Comparison of ENCODE assay signal across 1 cellular context in the genomic region with DNA sequence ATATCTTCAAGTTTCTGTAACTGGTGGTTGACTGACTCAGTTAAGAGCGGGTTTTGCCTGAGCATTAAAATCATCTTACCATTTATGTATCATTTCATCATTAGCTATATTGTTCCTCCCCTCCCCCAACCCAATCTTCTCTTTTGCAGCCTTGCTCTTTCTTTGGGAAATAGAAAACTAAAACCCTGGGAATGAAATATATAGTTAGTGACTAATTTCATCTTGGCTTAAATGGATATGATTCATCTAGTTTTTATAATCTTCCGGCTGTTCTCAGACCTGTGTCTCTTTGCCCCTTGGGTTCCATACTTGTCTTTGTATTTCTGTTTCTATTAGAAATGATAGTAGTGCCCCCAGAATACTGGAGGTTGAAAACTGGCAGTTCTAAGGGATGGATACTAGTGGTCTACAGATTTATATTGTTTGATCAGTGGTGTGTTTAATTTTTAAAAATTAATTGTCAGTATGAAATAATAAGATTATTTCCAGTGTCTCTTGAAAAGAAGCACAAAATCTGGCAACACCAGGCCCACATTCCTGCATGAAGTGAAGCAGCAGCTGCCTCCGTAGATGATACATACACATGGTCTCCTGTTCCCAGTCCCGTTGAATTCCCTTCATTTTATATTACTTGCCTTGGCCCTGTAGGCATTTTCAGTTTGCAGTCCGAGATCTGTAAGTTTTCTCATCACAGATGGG.
TF ChIP-seq lines count a peak whose summit lies in the region.

No MANE protein-coding gene starts in this region.

TF ChIP-seq in WTC11, 78 proteins besides CTCF, POLR2A, EP300 and RAD21 (continued from another document):
- TF ChIP-seq, protein P1, sequence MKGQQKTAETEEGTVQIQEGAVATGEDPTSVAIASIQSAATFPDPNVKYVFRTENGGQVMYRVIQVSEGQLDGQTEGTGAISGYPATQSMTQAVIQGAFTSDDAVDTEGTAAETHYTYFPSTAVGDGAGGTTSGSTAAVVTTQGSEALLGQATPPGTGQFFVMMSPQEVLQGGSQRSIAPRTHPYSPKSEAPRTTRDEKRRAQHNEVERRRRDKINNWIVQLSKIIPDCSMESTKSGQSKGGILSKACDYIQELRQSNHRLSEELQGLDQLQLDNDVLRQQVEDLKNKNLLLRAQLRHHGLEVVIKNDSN (CRISPR knock-in tag; IDR thresholded peaks at IDR 0.05), result no peak
- TF ChIP-seq, protein P2, sequence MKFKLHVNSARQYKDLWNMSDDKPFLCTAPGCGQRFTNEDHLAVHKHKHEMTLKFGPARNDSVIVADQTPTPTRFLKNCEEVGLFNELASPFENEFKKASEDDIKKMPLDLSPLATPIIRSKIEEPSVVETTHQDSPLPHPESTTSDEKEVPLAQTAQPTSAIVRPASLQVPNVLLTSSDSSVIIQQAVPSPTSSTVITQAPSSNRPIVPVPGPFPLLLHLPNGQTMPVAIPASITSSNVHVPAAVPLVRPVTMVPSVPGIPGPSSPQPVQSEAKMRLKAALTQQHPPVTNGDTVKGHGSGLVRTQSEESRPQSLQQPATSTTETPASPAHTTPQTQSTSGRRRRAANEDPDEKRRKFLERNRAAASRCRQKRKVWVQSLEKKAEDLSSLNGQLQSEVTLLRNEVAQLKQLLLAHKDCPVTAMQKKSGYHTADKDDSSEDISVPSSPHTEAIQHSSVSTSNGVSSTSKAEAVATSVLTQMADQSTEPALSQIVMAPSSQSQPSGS (CRISPR knock-in tag; IDR thresholded peaks at IDR 0.05; ENCODE audit: borderline replicate concordance, low read depth), result no peak
- TF ChIP-seq, protein P3, sequence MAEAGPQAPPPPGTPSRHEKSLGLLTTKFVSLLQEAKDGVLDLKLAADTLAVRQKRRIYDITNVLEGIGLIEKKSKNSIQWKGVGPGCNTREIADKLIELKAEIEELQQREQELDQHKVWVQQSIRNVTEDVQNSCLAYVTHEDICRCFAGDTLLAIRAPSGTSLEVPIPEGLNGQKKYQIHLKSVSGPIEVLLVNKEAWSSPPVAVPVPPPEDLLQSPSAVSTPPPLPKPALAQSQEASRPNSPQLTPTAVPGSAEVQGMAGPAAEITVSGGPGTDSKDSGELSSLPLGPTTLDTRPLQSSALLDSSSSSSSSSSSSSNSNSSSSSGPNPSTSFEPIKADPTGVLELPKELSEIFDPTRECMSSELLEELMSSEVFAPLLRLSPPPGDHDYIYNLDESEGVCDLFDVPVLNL (CRISPR knock-in tag; IDR thresholded peaks at IDR 0.05; ENCODE audit: borderline replicate concordance, low read depth), result no peak
- no peak for TF ChIP-seq NR2C2 (CRISPR knock-in tag; IDR thresholded peaks at IDR 0.05)
- no peak for TF ChIP-seq NR3C1 (CRISPR knock-in tag; conservative IDR thresholded peaks at IDR 0.05; ENCODE audit: low read depth)
